13 cellular contexts compared by ENCODE assay signal in genomic region chr4:60724623-60725022, GRCh38.
DNase-seq lines count a peak whose midpoint lies in the region; FAIRE-seq and TF ChIP-seq lines count a peak whose summit lies in the region.
"Had no signal": no experiment of that assay in that cellular context is flagged by ENCODE, and none has a peak within 500 bp of the region (broad histone marks: within the 10 kb centered on the region; RNA-seq: fewer than 3 reads in every experiment).

No MANE protein-coding gene starts in this region.

- WGBS in H1 (ENCODE audit: extremely low coverage in 1 of 2, insufficient coverage in 1 of 2, insufficient read length in 1 of 2, insufficient replicate concordance in 2 of 2, low coverage in 1 of 2, low lambda C conversion rate in 2 of 2, missing lambda C conversion rate in 1 of 2), 2 experiments, result 92% methylated on average over 3 of the region's 3 CpGs; no CpG with 5 or more reads in 1 of the 2 experiments
- WGBS in mesenchymal stem cell, result no CpG with 5 or more reads among the region's 3 CpGs

- H3K27ac ChIP-seq in H1 (ENCODE audit: low read depth, low read length) (no peak overlapping the region; the same call in 1 of the 2 replicates), mesenchymal stem cell (ENCODE audit: low read length, poor library complexity, severe bottlenecking) (peak overlapping the region; percentile 68), OCI-LY7 (ENCODE audit: low read depth, low read length, poor library complexity, severe bottlenecking) (no peak overlapping the region)
- H3K27ac ChIP-seq: thyroid gland, WERI-Rb-1 had no signal

- H3K79me1 ChIP-seq in H1 (ENCODE audit: low read depth, low read length) (no peaks in the 10 kb centered on the region), mesenchymal stem cell (replicated peaks; ENCODE audit: low read length, poor library complexity, severe bottlenecking) (no peaks in the 10 kb centered on the region)

- no peak for TF ChIP-seq POLR2A in H1 (IDR thresholded peaks at IDR 0.05; ENCODE audit: control extremely low read depth in 1 of 2, low read depth in 2 of 2, low read length in 2 of 2)

- H2BK5ac ChIP-seq in H1 (ENCODE audit: low read depth, low read length), result no peak overlapping the region
- H2BK5ac ChIP-seq in mesenchymal stem cell (ENCODE audit: low read depth, low read length, poor library complexity, severe bottlenecking), result no peak overlapping the region

- H3K23me2 ChIP-seq in H1 (ENCODE audit: low read depth, low read length), result no peaks in the 10 kb centered on the region

- no peak overlapping the region for H4K5ac ChIP-seq in H1 (ENCODE audit: insufficient read length, low read depth, low read length)

- no peak overlapping the region for H2AK5ac ChIP-seq in H1 (ENCODE audit: low read depth, low read length)
- no peak overlapping the region for H2AK5ac ChIP-seq in mesenchymal stem cell (ENCODE audit: low read length, severe bottlenecking)

- H2BK12ac ChIP-seq in H1 (ENCODE audit: low read depth, low read length) (no peak overlapping the region), mesenchymal stem cell (ENCODE audit: low read length in 2 of 2) (peak overlapping the region in 1 of 2 experiments; percentile 88)

- H3K79me2 ChIP-seq in H1 (ENCODE audit: control insufficient read depth in 1 of 2, insufficient read depth in 2 of 2, low read length in 2 of 2) (no peaks in the 10 kb centered on the region), OCI-LY7 (ENCODE audit: insufficient read depth, low read depth, low read length) (no peaks in the 10 kb centered on the region)

- no peak overlapping the region for H3K14ac ChIP-seq in H1 (ENCODE audit: insufficient read length)
- no peak overlapping the region for H3K14ac ChIP-seq in mesenchymal stem cell (ENCODE audit: low read length in 2 of 2)

- BruUV-seq in OCI-LY7 (replicated peaks; lab: Mats Ljungman, UMichigan), result no TSS peak

- H3K9ac ChIP-seq in H1 (replicated peaks in 1 of 4; ENCODE audit: extremely low read depth in 1 of 4, low read depth in 3 of 4, low read length in 3 of 4) (no peak overlapping the region), mesenchymal stem cell (ENCODE audit: low read length) (no peak overlapping the region)

- intact Hi-C loops in OCI-LY7 (cut with micrococcal nuclease; ENCODE audit: unreplicated experiment), result no loop called here

- H3K4me2 ChIP-seq in H1 (ENCODE audit: insufficient read depth in 1 of 2, low read depth in 2 of 2, low read length in 2 of 2) (no peak overlapping the region), mesenchymal stem cell (ENCODE audit: low read length, poor library complexity, severe bottlenecking) (no peak overlapping the region), OCI-LY7 (ENCODE audit: low read length) (no peak overlapping the region)

- H3K27me3 ChIP-seq in H1 (replicated peaks in 1 of 4; ENCODE audit: control insufficient read depth in 3 of 4, extremely low read depth in 1 of 4, insufficient read depth in 3 of 4, low read length in 3 of 4), result no peaks in the 10 kb centered on the region
- H3K27me3 ChIP-seq in mesenchymal stem cell (ENCODE audit: control insufficient read depth in 1 of 2, insufficient read depth in 1 of 2, low read length in 2 of 2), result no peaks in the 10 kb centered on the region
- H3K27me3 ChIP-seq: thyroid gland had no signal

- TF ChIP-seq CTCF in AG10803 (conservative IDR thresholded peaks at IDR 0.05; ENCODE audit: low read length) (no peak), H1 (IDR thresholded peaks at IDR 0.05; ENCODE audit: control extremely low read depth in 1 of 3, insufficient read depth in 1 of 3, low read depth in 1 of 3, low read length in 3 of 3) (no peak), OCI-LY7 (conservative IDR thresholded peaks at IDR 0.05; ENCODE audit: low read length) (no peak)

- H4K91ac ChIP-seq in H1 (replicated peaks; ENCODE audit: insufficient read length, low read length) (no peak overlapping the region), mesenchymal stem cell (ENCODE audit: low read length) (no peak overlapping the region)

- H3K23ac ChIP-seq in H1 (ENCODE audit: insufficient read length), result no peak overlapping the region
- H3K23ac ChIP-seq in mesenchymal stem cell (ENCODE audit: low read length in 2 of 2), result no peak overlapping the region

- H3K9me2 ChIP-seq in OCI-LY7 (ENCODE audit: insufficient read depth, low read length), result no peaks in the 10 kb centered on the region

- no peak overlapping the region for H3K18ac ChIP-seq in H1 (ENCODE audit: extremely low read depth, low read length)
- H3K18ac ChIP-seq in mesenchymal stem cell (ENCODE audit: low read depth in 1 of 2, low read length in 2 of 2), result no peak overlapping the region

- CTCF ChIA-PET in H1 (lab: Charles Lee; ENCODE audit: partially characterized antibody), result no interaction called here
- CTCF ChIA-PET in OCI-LY7 (lab: Charles Lee; ENCODE audit: unreplicated experiment), result no interaction called here

- H3K4ac ChIP-seq in H1 (replicated peaks; ENCODE audit: insufficient read length, low read depth, low read length) (no peak overlapping the region), mesenchymal stem cell (ENCODE audit: low read depth in 1 of 2, low read length in 2 of 2) (no peak overlapping the region)

- H3K9me3 ChIP-seq in H1 (ENCODE audit: insufficient read depth in 2 of 2, low read depth in 1 of 2, low read length in 1 of 2) (no peaks in the 10 kb centered on the region), mesenchymal stem cell (ENCODE audit: control insufficient read depth, low read length) (no peaks in the 10 kb centered on the region), OCI-LY7 (ENCODE audit: low read length) (0 out of 2 replicates have a peak, but pooled peaks cover 5% of the 10 kb centered on the region)
- H3K9me3 ChIP-seq: thyroid gland had no signal

- H4K8ac ChIP-seq in H1 (ENCODE audit: extremely low read depth, insufficient read depth, low read length) (no peak overlapping the region), mesenchymal stem cell (ENCODE audit: low read length) (no peak overlapping the region)

- POLR2A ChIA-PET in H1 (lab: Charles Lee; ENCODE audit: partially characterized antibody) (no interaction called here), OCI-LY7 (lab: Charles Lee) (no interaction called here)

- H4K20me1 ChIP-seq in H1 (replicated peaks in 1 of 2; ENCODE audit: control insufficient read depth in 1 of 2, insufficient read depth in 2 of 2, low read length in 2 of 2) (no peaks in the 10 kb centered on the region), OCI-LY7 (ENCODE audit: insufficient read depth, low read length) (no peaks in the 10 kb centered on the region)

- no peak for TF ChIP-seq RAD21 in H1 (IDR thresholded peaks at IDR 0.05 in 1 of 2, conservative IDR thresholded peaks at IDR 0.05 in 1 of 2; ENCODE audit: low read depth in 2 of 2, low read length in 2 of 2)

- H3K4me1 ChIP-seq in H1 (replicated peaks in 1 of 4; ENCODE audit: control insufficient read depth in 3 of 4, insufficient read depth in 4 of 4, low read length in 3 of 4) (no peaks in the 10 kb centered on the region), mesenchymal stem cell (ENCODE audit: control insufficient read depth, insufficient read depth, low read depth, low read length) (peaks cover 4% of the 10 kb centered on the region), OCI-LY7 (ENCODE audit: insufficient read depth, low read length, poor library complexity, severe bottlenecking) (no peaks in the 10 kb centered on the region)
- H3K4me1 ChIP-seq: thyroid gland had no signal

- DNase-seq in AG10803 (ENCODE audit: low read depth) (peak; percentile 81), M059J (ENCODE audit: low read depth) (peak; percentile 57), H1 (ENCODE audit: low read depth in 1 of 2, low spot score in 2 of 2) (no peak), mesenchymal stem cell (peak; percentile 82), OCI-LY7 (ENCODE audit: low spot score) (no peak), UCSD-AML1 (lab: John Stamatoyannopoulos, UW; ENCODE audit: unreplicated experiment) (no peak)
- no peak for DNase-seq in activated effector memory CD4-positive, alpha-beta T cell treated with Interleukin-2 at 50 U/mL for 16 hours
- DNase-seq in activated CD4-positive, alpha-beta T cell treated with anti-CD3 and anti-CD28 coated beads, Interleukin-2, amount 50 U/mL, for 1 hour, result no peak
- DNase-seq: activated effector memory CD4-positive, alpha-beta T cell treated with anti-CD3 and anti-CD28 coated beads, Interleukin-2, amount 50 U/mL, for 16 hours; NCI-H2029; thyroid gland; WERI-Rb-1 had no signal

- H3K4me3 ChIP-seq in AG10803 (ENCODE audit: low read length) (no peak overlapping the region), H1 (ENCODE audit: extremely low read depth in 1 of 4, insufficient read depth in 2 of 4, low read depth in 3 of 4, low read length in 4 of 4) (no peak overlapping the region), mesenchymal stem cell (ENCODE audit: insufficient read depth in 1 of 2, low read depth in 1 of 2, low read length in 2 of 2) (no peak overlapping the region), OCI-LY7 (ENCODE audit: low read depth, low read length, poor library complexity, severe bottlenecking) (no peak overlapping the region)
- H3K4me3 ChIP-seq: thyroid gland had no signal

- no peak overlapping the region for H2BK20ac ChIP-seq in H1 (ENCODE audit: low read length)

- TF ChIP-seq EP300 in H1 (IDR thresholded peaks at IDR 0.05; ENCODE audit: borderline replicate concordance in 1 of 2, low read depth in 2 of 2, low read length in 2 of 2), result no peak

- no peak overlapping the region for H2BK120ac ChIP-seq in H1 (replicated peaks; ENCODE audit: low read depth, low read length)
- H2BK120ac ChIP-seq in mesenchymal stem cell (ENCODE audit: low read depth, low read length), result no peak overlapping the region

- no peak overlapping the region for H3K56ac ChIP-seq in H1 (replicated peaks; ENCODE audit: insufficient read length, low read depth, low read length)

- FAIRE-seq in H1 (lab: Jason Lieb, UNC), result no peak
- FAIRE-seq: GM12891 had no signal

- H3K36me3 ChIP-seq in H1 (ENCODE audit: control insufficient read depth in 2 of 4, insufficient read depth in 4 of 4, low read length in 3 of 4) (no peaks in the 10 kb centered on the region), mesenchymal stem cell (ENCODE audit: control insufficient read depth in 1 of 2, insufficient read depth in 2 of 2, low read depth in 1 of 2, low read length in 2 of 2) (no peaks in the 10 kb centered on the region), OCI-LY7 (ENCODE audit: insufficient read depth, low read length) (no peaks in the 10 kb centered on the region)
- H3K36me3 ChIP-seq: thyroid gland, WERI-Rb-1 had no signal

- H2AFZ ChIP-seq in H1 (ENCODE audit: low read length) (0 out of 2 replicates have a peak overlapping the region, but pooled peaks have one; percentile 40), mesenchymal stem cell (ENCODE audit: low read depth, low read length) (no peak overlapping the region), OCI-LY7 (ENCODE audit: low read length) (no peak overlapping the region)

- no peak overlapping the region for H2BK15ac ChIP-seq in H1 (ENCODE audit: low read length)
- H2BK15ac ChIP-seq in mesenchymal stem cell (ENCODE audit: low read depth, poor library complexity, severe bottlenecking), result no peak overlapping the region

TF ChIP-seq in H1, 55 proteins besides CTCF, POLR2A, EP300 and RAD21 (continues in another document):
- TF ChIP-seq KDM1A (IDR thresholded peaks at IDR 0.05; ENCODE audit: borderline replicate concordance, low read length), result no peak
- TF ChIP-seq BACH1 (IDR thresholded peaks at IDR 0.05; ENCODE audit: low read length), result no peak

Comparison
In these comparisons a context has a peak if more than half of its experiments do, and no peak if none do; other contexts are left out.
1. DNase-seq: peak in AG10803 (single experiment), M059J (single experiment) and mesenchymal stem cell (single experiment); none in H1 (0 of 2), activated effector memory CD4-positive, alpha-beta T cell treated with Interleukin-2 at 50 U/mL for 16 hours (single experiment), OCI-LY7 (single experiment), activated CD4-positive, alpha-beta T cell treated with anti-CD3 and anti-CD28 coated beads, Interleukin-2, amount 50 U/mL, for 1 hour (single experiment) and UCSD-AML1 (single experiment).